In the genomic region with DNA sequence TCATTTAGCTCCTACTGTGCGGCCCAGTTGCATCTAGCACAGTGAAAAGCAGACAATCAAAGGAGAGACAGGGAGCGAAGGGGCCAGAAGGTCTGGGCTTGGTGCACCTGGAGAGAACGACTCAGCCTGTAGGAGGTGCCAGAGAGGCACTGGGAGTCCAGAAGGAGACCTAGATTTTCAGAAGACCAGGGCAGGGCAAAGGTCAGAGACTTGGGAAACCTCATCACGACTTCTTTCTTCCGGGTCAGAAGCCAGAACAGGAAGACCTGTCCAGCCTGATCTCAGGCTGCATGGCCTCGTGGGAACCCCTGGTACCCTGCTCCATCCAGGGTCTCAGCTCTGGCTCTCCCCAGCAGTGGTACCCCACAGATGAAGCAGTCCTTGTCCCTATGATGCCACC, we compare ENCODE assay signal across 8 cellular contexts. TPM values are rescaled to one million over a fixed set of nuclear protein-coding genes. Genes with fewer than 3 reads are reported as not detected.
DNase-seq lines count a peak whose midpoint lies in the region; ATAC-seq and TF ChIP-seq lines count a peak whose summit lies in the region.

No MANE protein-coding gene starts in this region.

- peaks cover 23 to 73% (median 48%) of the 10 kb centered on the region in 9 donors for H3K4me1 ChIP-seq in heart right ventricle
- H3K4me1 ChIP-seq in right atrium auricular region: peaks cover 4 to 43% of the 10 kb centered on the region in 2 donors
- H3K4me1 ChIP-seq in RWPE2 (ENCODE audit: insufficient read depth, poor library complexity, severe bottlenecking): peaks cover 3% of the 10 kb centered on the region
- H3K4me1 ChIP-seq in upper lobe of left lung: peaks cover 49 to 76% (median 65%) of the 10 kb centered on the region in 4 donors

- DNase-seq in heart right ventricle (no peak), right atrium auricular region (ENCODE audit: low spot score) (no peak), RWPE2 (ENCODE audit: low spot score) (no peak), fibroblast of villous mesenchyme (ENCODE audit: low read depth) (peak; percentile 34), upper lobe of left lung (no peak)
- DNase-seq in effector CD4-positive, alpha-beta T cell: no peak

- H3K9me3 ChIP-seq in heart right ventricle: no peaks in the 10 kb centered on the region
- H3K9me3 ChIP-seq in right atrium auricular region: no peaks in the 10 kb centered on the region
- no peaks in the 10 kb centered on the region for H3K9me3 ChIP-seq in RWPE2 (ENCODE audit: severe bottlenecking)
- no peaks in the 10 kb centered on the region for H3K9me3 ChIP-seq in upper lobe of left lung

- TF ChIP-seq CTCF in heart right ventricle (IDR thresholded peaks at IDR 0.05): peak in 8 of 9 donors; percentile 17 to 58 (median 42)
- peak in 1 of 2 donors; percentile 47 for TF ChIP-seq CTCF in right atrium auricular region (IDR thresholded peaks at IDR 0.05)
- TF ChIP-seq CTCF in RWPE2 (IDR thresholded peaks at IDR 0.05; ENCODE audit: poor library complexity, severe bottlenecking): peak; percentile 26
- peak; percentile 68 for TF ChIP-seq CTCF in fibroblast of villous mesenchyme (IDR thresholded peaks at IDR 0.05; ENCODE audit: insufficient read depth, low read depth, low read length)
- peak; percentile 26 to 57 (median 38) for TF ChIP-seq CTCF in upper lobe of left lung (IDR thresholded peaks at IDR 0.05)

- H3K27me3 ChIP-seq in heart right ventricle: no peaks in the 10 kb centered on the region
- no peaks in the 10 kb centered on the region for H3K27me3 ChIP-seq in right atrium auricular region
- no peaks in the 10 kb centered on the region for H3K27me3 ChIP-seq in RWPE2 (ENCODE audit: insufficient read depth, poor library complexity, severe bottlenecking)
- H3K27me3 ChIP-seq in upper lobe of left lung: no peaks in the 10 kb centered on the region

- H3K27ac ChIP-seq in heart right ventricle (peak overlapping the region in 2 of 10 donors; percentile 93 to 94), right atrium auricular region (no peak overlapping the region), RWPE2 (ENCODE audit: poor library complexity, severe bottlenecking) (no peak overlapping the region), upper lobe of left lung (peak overlapping the region; percentile 31 to 93 (median 90))

- H3K4me3 ChIP-seq in heart right ventricle (no peak overlapping the region), right atrium auricular region (no peak overlapping the region), RWPE2 (ENCODE audit: severe bottlenecking) (no peak overlapping the region), fibroblast of villous mesenchyme (ENCODE audit: low read depth, low read length) (no peak overlapping the region), upper lobe of left lung (no peak overlapping the region)

- 55 to 56% methylated on average over 6 of the region's 6 CpGs for WGBS in heart right ventricle, 2 donors
- 46 to 57% methylated on average over 6 of the region's 6 CpGs for WGBS in upper lobe of left lung, 2 donors

- TF ChIP-seq EP300 in upper lobe of left lung (IDR thresholded peaks at IDR 0.05): no peak

- no peak for TF ChIP-seq POLR2A in upper lobe of left lung (IDR thresholded peaks at IDR 0.05)

- no peak for ATAC-seq in heart right ventricle
- ATAC-seq in RWPE2 (ENCODE audit: low read depth): no peak
- ATAC-seq in upper lobe of left lung (ENCODE audit: low FRiP score in 2 of 2): no peak
- ATAC-seq in GM18511 (IDR thresholded peaks at IDR 0.05; ENCODE audit: unreplicated experiment): no peak
- ATAC-seq in HG02885 (IDR thresholded peaks at IDR 0.05; ENCODE audit: poor library complexity, unreplicated experiment): no peak

- H3K36me3 ChIP-seq in heart right ventricle (peaks cover 0 to 14% (median 0%) of the 10 kb centered on the region in 9 donors), right atrium auricular region (no peaks in the 10 kb centered on the region), RWPE2 (ENCODE audit: low read depth) (peaks cover 34% of the 10 kb centered on the region), upper lobe of left lung (peaks cover 0 to 15% (median 2%) of the 10 kb centered on the region in 4 donors)

- intact Hi-C loops in heart right ventricle (cut with DNase I): loop anchor here in 1 of 10 donors (5.0 kb wide), 1 partner anchor 64 kb away; the partner anchor contains the start of gene ABCB8

RNA-seq across cellular contexts. Expression of gene AGAP3, which starts 5.2 kb away (rescaled TPM):
- total RNA-seq in heart right ventricle (10 to 100 TPM; 40.5 to 93.4 (median 50.3) TPM), right atrium auricular region (10 to 100 TPM; 29.8 to 42.1 TPM), fibroblast of villous mesenchyme (59.2 and 83.8 TPM in 2 replicates), upper lobe of left lung (100 to 1,000 TPM; 122 to 350 (median 182) TPM)
- polyA plus RNA-seq in heart right ventricle: 10 to 100 TPM; 40.2 to 67.5 TPM

RNA-seq across cellular contexts. Expression of gene TMUB1, which starts 8.1 kb away (rescaled TPM):
- total RNA-seq in heart right ventricle (10 to 100 TPM; 18.5 to 40.3 (median 23.4) TPM), right atrium auricular region (10 to 100 TPM; 28.0 to 53.6 TPM), fibroblast of villous mesenchyme (17.7 and 21.6 TPM in 2 replicates), upper lobe of left lung (10 to 100 TPM; 35.3 to 72.9 (median 51.6) TPM)
- 10 to 100 TPM; 79.4 to 88.2 TPM for polyA plus RNA-seq in heart right ventricle

RNA-seq across cellular contexts. Expression of gene FASTK, which starts 10.8 kb away (rescaled TPM):
- total RNA-seq in heart right ventricle (100 to 1,000 TPM in 1 of 10 donors, 10 to 100 TPM in 9; 65.0 to 107 (median 75.6) TPM), right atrium auricular region (10 to 100 TPM; 85.9 to 96.4 TPM), fibroblast of villous mesenchyme (87.2 and 103 TPM in 2 replicates), upper lobe of left lung (100 to 1,000 TPM in 1 of 6 donors, 10 to 100 TPM in 5; 54.3 to 136 (median 78.0) TPM)
- polyA plus RNA-seq in heart right ventricle: 100 to 1,000 TPM in 1 of 2 donors, 10 to 100 TPM in 1; 82.7 to 246 TPM

RNA-seq across cellular contexts. Expression of gene SLC4A2, which starts 32.0 kb away (rescaled TPM):
- total RNA-seq in heart right ventricle (10 to 100 TPM; 36.0 to 80.5 (median 47.6) TPM), right atrium auricular region (100 to 1,000 TPM in 1 of 2 donors, 10 to 100 TPM in 1; 55.3 to 114 TPM), fibroblast of villous mesenchyme (85.5 and 102 TPM in 2 replicates), upper lobe of left lung (100 to 1,000 TPM in 5 of 6 donors, 10 to 100 TPM in 1; 88.4 to 312 (median 188) TPM)
- polyA plus RNA-seq in heart right ventricle: 100 to 1,000 TPM; 101 to 109 TPM

RNA-seq across cellular contexts. Expression of gene CDK5, which starts 33.7 kb away (rescaled TPM):
- total RNA-seq in heart right ventricle (10 to 100 TPM in 1 of 10 donors, 1 to 10 TPM in 9; 5.2 to 11.3 (median 7.8) TPM), right atrium auricular region (1 to 10 TPM; 4.4 to 4.9 TPM), fibroblast of villous mesenchyme (22.2 and 22.9 TPM in 2 replicates), upper lobe of left lung (10 to 100 TPM in 3 of 6 donors, 1 to 10 TPM in 3; 2.1 to 14.4 (median 10.1) TPM)
- 1 to 10 TPM; 5.0 to 7.7 TPM for polyA plus RNA-seq in heart right ventricle

Comparison
In these comparisons a context has a peak if more than half of its experiments do, and no peak if none do; other contexts are left out.
1. H3K27ac ChIP-seq: peak in upper lobe of left lung (4 of 4); none in right atrium auricular region (0 of 2) and RWPE2 (single experiment).